In the genomic region with DNA sequence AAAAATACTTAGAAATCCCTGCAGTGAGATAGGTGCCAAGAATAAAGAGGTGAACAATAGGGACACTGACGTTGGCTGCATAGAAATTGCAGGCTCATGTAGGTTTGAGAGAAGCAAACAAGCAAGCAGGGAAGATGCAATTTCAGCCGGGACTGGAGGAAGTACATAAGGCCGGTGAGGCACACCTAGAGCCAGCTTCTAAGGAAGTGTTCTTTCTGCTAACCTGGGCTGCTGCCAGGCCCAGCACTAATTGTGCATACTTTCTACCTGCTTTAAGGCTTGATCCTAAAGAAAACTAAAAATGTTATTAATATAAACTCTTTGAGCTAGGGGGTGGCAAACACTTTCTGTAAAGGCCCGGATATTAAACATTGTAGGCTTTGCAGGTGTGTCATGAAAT, we compare ENCODE assay signal across 27 cellular contexts.
DNase-seq lines count a peak whose midpoint lies in the region; ATAC-seq, FAIRE-seq and TF ChIP-seq lines count a peak whose summit lies in the region.
"Had no signal": no experiment of that assay in that cellular context is flagged by ENCODE, and none has a peak within 500 bp of the region (broad histone marks: within the 10 kb centered on the region; RNA-seq: fewer than 3 reads in every experiment).

No MANE protein-coding gene starts in this region.

- H3F3A ChIP-seq in DOHH2 (ENCODE audit: control insufficient read depth, insufficient read depth) = peaks cover 7% of the 10 kb centered on the region; the same call in 1 of the 2 replicates
- H3F3A ChIP-seq in GM23338 (replicated peaks; ENCODE audit: low read depth) = no peaks in the 10 kb centered on the region

- H3K4me3 ChIP-seq in DOHH2 (ENCODE audit: low read length) = no peak overlapping the region
- H3K4me3 ChIP-seq in RWPE2 (ENCODE audit: severe bottlenecking) = no peak overlapping the region
- no peak overlapping the region for H3K4me3 ChIP-seq in GM23338
- H3K4me3 ChIP-seq: heart left ventricle, prostate gland, SJSA1, skin epidermis, upper lobe of left lung had no signal

- H3K4me1 Mint-ChIP-seq in activated CD8-positive, alpha-beta T cell treated with anti-CD3 and anti-CD28 coated beads for 36 hours (ENCODE audit: low read depth) = peaks cover 11% of the 10 kb centered on the region
- no peaks in the 10 kb centered on the region for H3K4me1 Mint-ChIP-seq in GM23338

- no peaks in the 10 kb centered on the region for H3K36me3 Mint-ChIP-seq in activated CD8-positive, alpha-beta T cell treated with anti-CD3 and anti-CD28 coated beads for 36 hours (ENCODE audit: low read depth)
- no peaks in the 10 kb centered on the region for H3K36me3 Mint-ChIP-seq in GM23338 (ENCODE audit: low read depth)

- peaks cover 5% of the 10 kb centered on the region for H3K27me3 Mint-ChIP-seq in activated CD8-positive, alpha-beta T cell treated with anti-CD3 and anti-CD28 coated beads for 36 hours
- H3K27me3 Mint-ChIP-seq in GM23338 (ENCODE audit: insufficient read depth, low read depth, poor library complexity) = no peaks in the 10 kb centered on the region
- H3K27me3 Mint-ChIP-seq: stimulated activated naive CD8-positive, alpha-beta T cell treated with anti-CD3 and anti-CD28 coated beads, Interleukin-15, amount 100 ng/mL, for 72 hours had no signal

- no peaks in the 10 kb centered on the region for H3K27me3 ChIP-seq in DOHH2 (ENCODE audit: control insufficient read depth, low read length)
- no peaks in the 10 kb centered on the region for H3K27me3 ChIP-seq in RWPE2 (ENCODE audit: insufficient read depth, poor library complexity, severe bottlenecking)
- H3K27me3 ChIP-seq in GM23338 (ENCODE audit: insufficient read depth) = no peaks in the 10 kb centered on the region
- H3K27me3 ChIP-seq: brain microvascular endothelial cell, heart left ventricle, SJSA1, upper lobe of left lung had no signal

- POLR2A ChIA-PET in activated CD8-positive, alpha-beta T cell treated with anti-CD3 and anti-CD28 coated beads for 36 hours (lab: Charles Lee) = no interaction called here

- FAIRE-seq in D721Med (lab: Jason Lieb, UNC) = no peak
- FAIRE-seq: colon, HepG2 had no signal

- TF ChIP-seq CTCF in DOHH2 (IDR thresholded peaks at IDR 0.05; ENCODE audit: low read depth, low read length, poor library complexity, severe bottlenecking) (no peak), RWPE2 (IDR thresholded peaks at IDR 0.05; ENCODE audit: poor library complexity, severe bottlenecking) (no peak), D721Med (IDR thresholded peaks at IDR 0.05; ENCODE audit: insufficient read depth, missing control alignments) (no peak), GM23338 (conservative IDR thresholded peaks at IDR 0.05; ENCODE audit: low read depth in 2 of 2) (no peak), GM13977 (IDR thresholded peaks at IDR 0.05; ENCODE audit: extremely low read depth, insufficient read depth, missing control alignments) (no peak)
- no peak for TF ChIP-seq CTCF in activated CD8-positive, alpha-beta T cell treated with anti-CD3 and anti-CD28 coated beads for 36 hours (IDR thresholded peaks at IDR 0.05)

- H3K36me3 ChIP-seq in DOHH2 (ENCODE audit: control insufficient read depth, low read length) (no peaks in the 10 kb centered on the region), RWPE2 (ENCODE audit: low read depth) (no peaks in the 10 kb centered on the region), GM23338 (ENCODE audit: insufficient read depth) (no peaks in the 10 kb centered on the region)
- H3K36me3 ChIP-seq: brain microvascular endothelial cell, heart left ventricle, prostate gland, SJSA1, upper lobe of left lung, WERI-Rb-1 had no signal

- H3K4me3 Mint-ChIP-seq in activated CD8-positive, alpha-beta T cell treated with anti-CD3 and anti-CD28 coated beads for 36 hours = no peak overlapping the region
- no peak overlapping the region for H3K4me3 Mint-ChIP-seq in GM23338
- H3K4me3 Mint-ChIP-seq: activated naive CD8-positive, alpha-beta T cell treated with anti-CD3 and anti-CD28 coated beads, Interleukin-2, amount 50 U/mL, for 24 hours; neural crest cell; stimulated activated naive CD8-positive, alpha-beta T cell treated with anti-CD3 and anti-CD28 coated beads, Interleukin-15, amount 100 ng/mL, for 72 hours had no signal

- no peak overlapping the region for H3K27ac Mint-ChIP-seq in activated CD8-positive, alpha-beta T cell treated with anti-CD3 and anti-CD28 coated beads for 36 hours
- no peak overlapping the region for H3K27ac Mint-ChIP-seq in GM23338
- H3K27ac Mint-ChIP-seq: activated naive CD8-positive, alpha-beta T cell treated with anti-CD3 and anti-CD28 coated beads, Interleukin-2, amount 50 U/mL, for 24 hours; stimulated activated naive CD8-positive, alpha-beta T cell treated with anti-CD3 and anti-CD28 coated beads, Interleukin-15, amount 100 ng/mL, for 72 hours had no signal

- intact Hi-C loops in activated CD8-positive, alpha-beta T cell treated with anti-CD3 and anti-CD28 coated beads for 36 hours (cut with micrococcal nuclease) = no loop called here

- in situ Hi-C loops in GM13977 (cut with MboI; ENCODE audit: low pct_unique_long_range_greater_than_20kb, low sequenced_read_pairs, unreplicated experiment) = no loop called here

- DNase-seq in NCI-H146 treated with DMSO at 0.1 percent for 48 hours (lab: John Stamatoyannopoulos, UW; ENCODE audit: unreplicated experiment) (peak; percentile 40), RWPE2 (ENCODE audit: low spot score) (no peak), mucosa of gallbladder (ENCODE audit: low spot score) (peak; percentile 25), D721Med (ENCODE audit: insufficient read length, low spot score) (no peak), GM23338 (ENCODE audit: low spot score) (no peak), GM13977 (ENCODE audit: low spot score) (no peak)
- no peak for DNase-seq in activated CD8-positive, alpha-beta T cell treated with anti-CD3 and anti-CD28 coated beads for 36 hours
- DNase-seq: activated CD4-positive, alpha-beta T cell treated with anti-CD3 and anti-CD28 coated beads, Interleukin-2, amount 50 U/mL, for 1 hour; activated CD8-positive, alpha-beta memory T cell treated with anti-CD3 and anti-CD28 coated beads, Interleukin-2, amount 50 U/mL, for 4 hours; activated effector memory CD4-positive, alpha-beta T cell treated with Interleukin-2 at 50 U/mL for 16 hours; activated naive CD8-positive, alpha-beta T cell treated with anti-CD3 and anti-CD28 coated beads, Interleukin-2, amount 50 U/mL, for 24 hours; brain microvascular endothelial cell; heart left ventricle; left ventricle myocardium superior; stimulated activated CD4-positive, alpha-beta T cell treated with anti-CD3 and anti-CD28 coated beads, Interleukin-4, amount 100 ng/mL, for 1 hour; stimulated activated naive CD8-positive, alpha-beta T cell treated with anti-CD3 and anti-CD28 coated beads, Interleukin-15, amount 100 ng/mL, for 72 hours; T-helper 2 cell; WERI-Rb-1 had no signal

- CTCF ChIA-PET in activated CD8-positive, alpha-beta T cell treated with anti-CD3 and anti-CD28 coated beads for 36 hours (lab: Charles Lee) = no interaction called here

- H3K27ac ChIP-seq in DOHH2 (ENCODE audit: low read depth, low read length) (no peak overlapping the region), RWPE2 (ENCODE audit: poor library complexity, severe bottlenecking) (peak overlapping the region; percentile 80), GM23338 (ENCODE audit: low read depth) (no peak overlapping the region)
- H3K27ac ChIP-seq: brain microvascular endothelial cell, heart left ventricle, prostate gland, SJSA1, upper lobe of left lung, WERI-Rb-1 had no signal

- H2AFZ ChIP-seq in GM23338 = no peak overlapping the region

- H4K20me1 ChIP-seq in DOHH2 (ENCODE audit: control insufficient read depth, insufficient read depth, low read depth, low read length) (no peaks in the 10 kb centered on the region), GM23338 (replicated peaks; ENCODE audit: insufficient read depth) (no peaks in the 10 kb centered on the region)

- peak overlapping the region; percentile 9; the same call in 1 of the 2 replicates for H3K4me2 ChIP-seq in DOHH2 (ENCODE audit: low read length)
- H3K4me2 ChIP-seq in GM23338 = no peak overlapping the region

- H3K4me1 ChIP-seq in DOHH2 (ENCODE audit: control insufficient read depth, low read length) (peaks cover 77% of the 10 kb centered on the region), RWPE2 (ENCODE audit: insufficient read depth, poor library complexity, severe bottlenecking) (peaks cover 23% of the 10 kb centered on the region), GM23338 (ENCODE audit: insufficient read depth) (no peaks in the 10 kb centered on the region)
- H3K4me1 ChIP-seq: prostate gland, SJSA1, upper lobe of left lung had no signal

- H3K79me2 ChIP-seq in DOHH2 (ENCODE audit: control insufficient read depth, low read length) (no peaks in the 10 kb centered on the region), GM23338 (replicated peaks; ENCODE audit: insufficient read depth) (no peaks in the 10 kb centered on the region)

- no peaks in the 10 kb centered on the region for H3K9me3 ChIP-seq in DOHH2 (ENCODE audit: control insufficient read depth, insufficient read depth, low read length)
- no peaks in the 10 kb centered on the region for H3K9me3 ChIP-seq in RWPE2 (ENCODE audit: severe bottlenecking)
- H3K9me3 ChIP-seq: heart left ventricle, prostate gland, SJSA1, upper lobe of left lung had no signal

- peak; percentile 24; the same call in 2 of the 3 replicates for ATAC-seq in RWPE2 (ENCODE audit: low read depth)
- no peak for ATAC-seq in activated CD8-positive, alpha-beta T cell treated with anti-CD3 and anti-CD28 coated beads for 36 hours
- no peak for ATAC-seq in GM23338
- ATAC-seq: activated naive CD8-positive, alpha-beta T cell treated with anti-CD3 and anti-CD28 coated beads, Interleukin-2, amount 50 U/mL, for 24 hours; heart left ventricle; HepG2; left ventricle myocardium superior; Panc1; stimulated activated naive CD8-positive, alpha-beta T cell treated with anti-CD3 and anti-CD28 coated beads, Interleukin-15, amount 100 ng/mL, for 72 hours had no signal

- H3K9me2 ChIP-seq in DOHH2 (replicated peaks; ENCODE audit: control insufficient read depth, low read length) (no peaks in the 10 kb centered on the region), GM23338 (ENCODE audit: insufficient read depth) (0 out of 2 replicates have a peak, but pooled peaks cover 5% of the 10 kb centered on the region)

- H3K9me3 Mint-ChIP-seq in activated CD8-positive, alpha-beta T cell treated with anti-CD3 and anti-CD28 coated beads for 36 hours = no peaks in the 10 kb centered on the region
- H3K9me3 Mint-ChIP-seq in GM23338 = no peaks in the 10 kb centered on the region
- H3K9me3 Mint-ChIP-seq: activated naive CD8-positive, alpha-beta T cell treated with anti-CD3 and anti-CD28 coated beads, Interleukin-2, amount 50 U/mL, for 24 hours; neural crest cell; stimulated activated naive CD8-positive, alpha-beta T cell treated with anti-CD3 and anti-CD28 coated beads, Interleukin-15, amount 100 ng/mL, for 72 hours had no signal

Comparison
In these comparisons a context has a peak if more than half of its experiments do, and no peak if none do; other contexts are left out.
1. DNase-seq: peak in NCI-H146 treated with DMSO at 0.1 percent for 48 hours (single experiment) and mucosa of gallbladder (single experiment); none in RWPE2 (single experiment), D721Med (single experiment), activated CD8-positive, alpha-beta T cell treated with anti-CD3 and anti-CD28 coated beads for 36 hours (single experiment), GM23338 (single experiment) and GM13977 (single experiment).